Comparison of ENCODE assay signal across 21 cellular contexts in genomic region chr1:228882041-228882784, GRCh38.
A peak's percentile ranks its signal among the peaks of the same experiment; 100 is the strongest.
DNase-seq lines count a peak whose midpoint lies in the region; ATAC-seq, FAIRE-seq and TF ChIP-seq lines count a peak whose summit lies in the region.
"Had no signal": no experiment of that assay in that cellular context is flagged by ENCODE, and none has a peak within 500 bp of the region (broad histone marks: within the 10 kb centered on the region; RNA-seq: fewer than 3 reads in every experiment).

No MANE protein-coding gene starts in this region.

- TF ChIP-seq CTCF in H1 (IDR thresholded peaks at IDR 0.05; ENCODE audit: control extremely low read depth in 1 of 3, insufficient read depth in 1 of 3, low read depth in 1 of 3, low read length in 3 of 3) (no peak), mesothelial cell of epicardium (IDR thresholded peaks at IDR 0.05; ENCODE audit: unreplicated experiment) (no peak)

- ATAC-seq in GM18498 (IDR thresholded peaks at IDR 0.05; ENCODE audit: unreplicated experiment) (no peak), esophagus mucosa (no peak)

- H4K20me1 ChIP-seq in H1 (replicated peaks in 1 of 2; ENCODE audit: control insufficient read depth in 1 of 2, insufficient read depth in 2 of 2, low read length in 2 of 2): no peaks in the 10 kb centered on the region

- peaks cover 14% of the 10 kb centered on the region for H3K9me3 Mint-ChIP-seq in mesothelial cell of epicardium

- no peak overlapping the region for H4K8ac ChIP-seq in H1 (ENCODE audit: extremely low read depth, insufficient read depth, low read length)

- H3K9ac ChIP-seq in HUES64 (ENCODE audit: low read depth, low read length): no peak overlapping the region
- no peak overlapping the region for H3K9ac ChIP-seq in H1 (replicated peaks in 1 of 4; ENCODE audit: extremely low read depth in 1 of 4, low read depth in 3 of 4, low read length in 3 of 4)

- peaks cover 11% of the 10 kb centered on the region; the same call in 1 of the 2 replicates for H3K9me3 ChIP-seq in HUES64 (ENCODE audit: insufficient read depth, low read depth, low read length)
- H3K9me3 ChIP-seq in H1 (ENCODE audit: insufficient read depth in 2 of 2, low read depth in 1 of 2, low read length in 1 of 2): no peaks in the 10 kb centered on the region

- DNase-seq in H1 (ENCODE audit: low read depth in 1 of 2, low spot score in 2 of 2) (peak in 1 of 2 experiments; percentile 36), mesothelial cell of epicardium (ENCODE audit: low spot score in 2 of 2, unreplicated experiment in 2 of 2) (no peak), ureter (ENCODE audit: low spot score) (peak; percentile 9), AG08395 (ENCODE audit: low spot score) (no peak)
- DNase-seq: ACHN, AML-193, DND-41, GOT3, KG1, MV-4-11, NCI-H1417, NCI-H1930, NCI-H226, NCI-H524, NCI-H82, SIG-M5 had no signal

- no peak overlapping the region for H2BK120ac ChIP-seq in H1 (replicated peaks; ENCODE audit: low read depth, low read length)

- no peaks in the 10 kb centered on the region for H3K27me3 ChIP-seq in HUES64 (ENCODE audit: insufficient read depth, low read length)
- H3K27me3 ChIP-seq in H1 (replicated peaks in 1 of 4; ENCODE audit: control insufficient read depth in 3 of 4, extremely low read depth in 1 of 4, insufficient read depth in 3 of 4, low read length in 3 of 4): no peaks in the 10 kb centered on the region

- H3K36me3 Mint-ChIP-seq in mesothelial cell of epicardium: peaks cover 6% of the 10 kb centered on the region

- no peak for TF ChIP-seq POLR2A in H1 (IDR thresholded peaks at IDR 0.05; ENCODE audit: control extremely low read depth in 1 of 2, low read depth in 2 of 2, low read length in 2 of 2)

- H3K4me1 ChIP-seq in HUES64 (ENCODE audit: insufficient read depth, low read length) (peaks cover 11% of the 10 kb centered on the region), H1 (replicated peaks in 1 of 4; ENCODE audit: control insufficient read depth in 3 of 4, insufficient read depth in 4 of 4, low read length in 3 of 4) (peaks cover 0 to 4% (median 1%) of the 10 kb centered on the region in 4 experiments; a peak in 5 of 7 replicates)

- H2AK5ac ChIP-seq in H1 (ENCODE audit: low read depth, low read length): no peak overlapping the region

- no peak overlapping the region for H2BK12ac ChIP-seq in H1 (ENCODE audit: low read depth, low read length)

- no peak overlapping the region for H3K14ac ChIP-seq in H1 (ENCODE audit: insufficient read length)

- no peak overlapping the region for H3K23ac ChIP-seq in H1 (ENCODE audit: insufficient read length)

- no peaks in the 10 kb centered on the region for H3K79me1 ChIP-seq in H1 (ENCODE audit: low read depth, low read length)

- H3K27ac Mint-ChIP-seq in mesothelial cell of epicardium: peak overlapping the region; percentile 65
- H3K27ac Mint-ChIP-seq: CD14-positive monocyte had no signal

- no peak overlapping the region for H3K56ac ChIP-seq in H1 (replicated peaks; ENCODE audit: insufficient read length, low read depth, low read length)

- CTCF ChIA-PET in H1 (lab: Charles Lee; ENCODE audit: partially characterized antibody): interaction anchor here (1.0 to 1.6 kb wide), 3 partner anchors 8 to 19 kb away, joined by 3 to 4 read pairs (median 4); no protein-coding TSS in a partner anchor

- POLR2A ChIA-PET in H1 (lab: Charles Lee; ENCODE audit: partially characterized antibody): no interaction called here

- no peak for TF ChIP-seq EP300 in H1 (IDR thresholded peaks at IDR 0.05; ENCODE audit: borderline replicate concordance in 1 of 2, low read depth in 2 of 2, low read length in 2 of 2)

- H3K4me1 Mint-ChIP-seq in mesothelial cell of epicardium: peaks cover 22% of the 10 kb centered on the region
- H3K4me1 Mint-ChIP-seq: CD14-positive monocyte had no signal

- 0 out of 2 replicates have a peak overlapping the region, but pooled peaks have one; percentile 15 for H3K18ac ChIP-seq in H1 (ENCODE audit: extremely low read depth, low read length)

- no peak for FAIRE-seq in H1 (lab: Jason Lieb, UNC)
- FAIRE-seq: G401.6 had no signal

- H3K36me3 ChIP-seq in HUES64 (ENCODE audit: insufficient read depth, low read length) (no peaks in the 10 kb centered on the region), H1 (ENCODE audit: control insufficient read depth in 2 of 4, insufficient read depth in 4 of 4, low read length in 3 of 4) (no peaks in the 10 kb centered on the region)

- no peaks in the 10 kb centered on the region for H3K27me3 Mint-ChIP-seq in mesothelial cell of epicardium (ENCODE audit: low read depth)

- H3K4me3 ChIP-seq in HUES64 (ENCODE audit: low read length) (no peak overlapping the region), H1 (ENCODE audit: extremely low read depth in 1 of 4, insufficient read depth in 2 of 4, low read depth in 3 of 4, low read length in 4 of 4) (no peak overlapping the region)

- peak overlapping the region; percentile 86; the same call in 1 of the 2 replicates for H2BK5ac ChIP-seq in H1 (ENCODE audit: low read depth, low read length)

- 56% methylated on average over 4 of the region's 4 CpGs for WGBS in HUES64
- 84% methylated on average over 4 of the region's 4 CpGs; no CpG with 5 or more reads in 1 of the 2 experiments for WGBS in H1 (ENCODE audit: extremely low coverage in 1 of 2, insufficient coverage in 1 of 2, insufficient read length in 1 of 2, insufficient replicate concordance in 2 of 2, low coverage in 1 of 2, low lambda C conversion rate in 2 of 2, missing lambda C conversion rate in 1 of 2), 2 experiments

- H3K79me2 ChIP-seq in H1 (ENCODE audit: control insufficient read depth in 1 of 2, insufficient read depth in 2 of 2, low read length in 2 of 2): no peaks in the 10 kb centered on the region

- H3K4me2 ChIP-seq in H1 (ENCODE audit: insufficient read depth in 1 of 2, low read depth in 2 of 2, low read length in 2 of 2): peak overlapping the region in 1 of 2 experiments; percentile 26; a peak in 1 of 4 replicates

- TF ChIP-seq RAD21 in H1 (IDR thresholded peaks at IDR 0.05 in 1 of 2, conservative IDR thresholded peaks at IDR 0.05 in 1 of 2; ENCODE audit: low read depth in 2 of 2, low read length in 2 of 2): no peak

- H4K5ac ChIP-seq in H1 (ENCODE audit: insufficient read length, low read depth, low read length): no peak overlapping the region

- no peak overlapping the region for H2BK15ac ChIP-seq in H1 (ENCODE audit: low read length)

- H3K27ac ChIP-seq in HUES64 (ENCODE audit: low read depth, low read length) (peak overlapping the region; percentile 1; the same call in 1 of the 2 replicates), H1 (ENCODE audit: low read depth, low read length) (no peak overlapping the region)

- H2AFZ ChIP-seq in H1 (ENCODE audit: low read length): no peak overlapping the region

- H3K23me2 ChIP-seq in H1 (ENCODE audit: low read depth, low read length): no peaks in the 10 kb centered on the region; the same call in 1 of the 2 replicates

- 0 out of 2 replicates have a peak overlapping the region, but pooled peaks have one; percentile 43 for H2BK20ac ChIP-seq in H1 (ENCODE audit: low read length)

- H3K4ac ChIP-seq in H1 (replicated peaks; ENCODE audit: insufficient read length, low read depth, low read length): no peak overlapping the region

- H4K91ac ChIP-seq in H1 (replicated peaks; ENCODE audit: insufficient read length, low read length): no peak overlapping the region

- no peak overlapping the region for H3K4me3 Mint-ChIP-seq in mesothelial cell of epicardium
- H3K4me3 Mint-ChIP-seq: CD14-positive monocyte had no signal

TF ChIP-seq in H1, 55 proteins besides CTCF, POLR2A, EP300 and RAD21:
- peak; percentile 32 for TF ChIP-seq NANOG (IDR thresholded peaks at IDR 0.05; ENCODE audit: insufficient read depth, low read depth, low read length, poor library complexity, severe bottlenecking)
- TF ChIP-seq RBBP5 (IDR thresholded peaks at IDR 0.05; ENCODE audit: borderline replicate concordance, low read depth, low read length): no peak
- no peak for TF ChIP-seq SP2 (IDR thresholded peaks at IDR 0.05; ENCODE audit: low read length)
